9 cellular contexts compared by ENCODE assay signal in the genomic region with DNA sequence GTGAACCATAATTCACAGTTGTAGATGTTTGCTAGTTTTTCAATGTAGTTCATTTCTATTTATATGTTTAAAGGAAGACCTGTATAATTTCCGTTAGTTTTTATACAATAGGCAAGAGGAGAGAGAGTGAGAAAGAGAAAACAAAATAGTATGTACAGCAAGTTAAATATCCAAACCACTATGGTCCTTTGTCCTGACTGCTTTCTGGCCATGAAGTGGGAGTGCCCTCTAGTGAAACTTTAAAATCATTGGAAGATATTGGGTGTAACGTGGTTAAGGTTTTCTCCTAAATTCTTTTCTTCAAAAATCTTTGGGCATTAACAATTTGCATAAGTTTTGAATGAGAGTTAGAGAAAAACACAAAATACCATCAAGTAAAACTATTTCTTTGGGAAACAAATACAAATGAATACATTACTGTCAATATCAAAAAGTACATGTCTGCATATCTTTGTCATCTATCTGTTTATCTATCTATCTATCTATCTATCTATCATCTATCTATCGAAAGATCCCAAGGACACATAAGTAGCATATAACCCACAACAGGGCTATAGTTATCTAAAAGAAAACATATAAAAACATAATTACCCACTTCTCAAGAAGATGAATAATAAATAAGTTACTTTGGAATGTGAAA.
DNase-seq lines count a peak whose midpoint lies in the region; ATAC-seq and TF ChIP-seq lines count a peak whose summit lies in the region.
"Had no signal": no experiment of that assay in that cellular context is flagged by ENCODE, and none has a peak within 500 bp of the region (broad histone marks: within the 10 kb centered on the region; RNA-seq: fewer than 3 reads in every experiment).

No MANE protein-coding gene starts in this region.

- no peaks in the 10 kb centered on the region for H3K79me2 ChIP-seq in Karpas-422 (ENCODE audit: low read length)

- DNase-seq in DMS 273 treated with DMSO at 0.1 percent for 48 hours (lab: John Stamatoyannopoulos, UW) = peak; percentile 38
- peak; percentile 76 for DNase-seq in Karpas-422
- DNase-seq in RPMI8226 = peak; percentile 34
- peak; percentile 86 for DNase-seq in globus pallidus (ENCODE audit: low spot score)
- no peak for DNase-seq in thyroid gland
- no peak for DNase-seq in activated T-cell treated with anti-CD3 and anti-CD28 coated beads, Interleukin-2, amount 50 U/mL, for 4 hours
- DNase-seq in NCI-H187 (lab: John Stamatoyannopoulos, UW) = no peak

- 20 to 22% methylated on average over 3 of the region's 3 CpGs for WGBS in thyroid gland, 2 donors

- H3K9me2 ChIP-seq in Karpas-422 (replicated peaks; ENCODE audit: insufficient read depth, low read length) = no peaks in the 10 kb centered on the region

- H3K4me3 ChIP-seq in Karpas-422 (ENCODE audit: low read length) (no peak overlapping the region), thyroid gland (replicated peaks in 1 of 3) (no peak overlapping the region)

- no peaks in the 10 kb centered on the region for H3K36me3 Mint-ChIP-seq in activated T-cell treated with anti-CD3 and anti-CD28 coated beads, Interleukin-2, amount 50 U/mL, for 4 hours (ENCODE audit: insufficient read depth)

- H3K4me3 Mint-ChIP-seq in activated T-cell treated with anti-CD3 and anti-CD28 coated beads, Interleukin-2, amount 50 U/mL, for 4 hours = no peak overlapping the region

- no peak overlapping the region for H3K9ac ChIP-seq in Karpas-422 (ENCODE audit: low read length)

- peak in 4 of 6 experiments; percentile 26 to 76 (median 72) for TF ChIP-seq CTCF in thyroid gland (IDR thresholded peaks at IDR 0.05)

- H3K4me2 ChIP-seq in Karpas-422 (ENCODE audit: low read depth, low read length, poor library complexity, severe bottlenecking) = no peak overlapping the region

- no peak for TF ChIP-seq POLR2A in thyroid gland (IDR thresholded peaks at IDR 0.05)

- no peaks in the 10 kb centered on the region for H3K36me3 ChIP-seq in Karpas-422 (ENCODE audit: insufficient read depth, low read length)
- H3K36me3 ChIP-seq in thyroid gland = no peaks in the 10 kb centered on the region

- intact Hi-C loops in thyroid gland (cut with DNase I) = loop anchor here (10.0 kb wide), 1 partner anchor 534 kb away; no protein-coding TSS in a partner anchor

- no peaks in the 10 kb centered on the region for H3K9me3 Mint-ChIP-seq in activated T-cell treated with anti-CD3 and anti-CD28 coated beads, Interleukin-2, amount 50 U/mL, for 4 hours

- no peaks in the 10 kb centered on the region for H3K9me3 ChIP-seq in Karpas-422 (ENCODE audit: low read length)
- H3K9me3 ChIP-seq in thyroid gland = no peaks in the 10 kb centered on the region

- H3K4me1 Mint-ChIP-seq in activated T-cell treated with anti-CD3 and anti-CD28 coated beads, Interleukin-2, amount 50 U/mL, for 4 hours (ENCODE audit: low read depth) = no peaks in the 10 kb centered on the region

- H3K4me1 ChIP-seq in Karpas-422 (ENCODE audit: low read length) (peaks cover 36% of the 10 kb centered on the region), thyroid gland (no peaks in the 10 kb centered on the region)

- H3K27me3 Mint-ChIP-seq in activated T-cell treated with anti-CD3 and anti-CD28 coated beads, Interleukin-2, amount 50 U/mL, for 4 hours (ENCODE audit: low read depth) = peaks cover 6% of the 10 kb centered on the region

- no peaks in the 10 kb centered on the region for H3K27me3 ChIP-seq in Karpas-422 (ENCODE audit: low read length)
- H3K27me3 ChIP-seq in thyroid gland = peaks cover 4% of the 10 kb centered on the region

- H2AFZ ChIP-seq in Karpas-422 (ENCODE audit: low read length) = 0 out of 2 replicates have a peak overlapping the region, but pooled peaks have one; percentile 17

- H3K27ac ChIP-seq in Karpas-422 (ENCODE audit: low read length) (no peak overlapping the region), thyroid gland (no peak overlapping the region)
- H3K27ac ChIP-seq: epithelial cell of prostate had no signal

- H4K20me1 ChIP-seq in Karpas-422 (ENCODE audit: insufficient read depth, low read depth, low read length) = no peaks in the 10 kb centered on the region

- no peak for ATAC-seq in activated T-cell treated with anti-CD3 and anti-CD28 coated beads, Interleukin-2, amount 50 U/mL, for 4 hours
- no peak for ATAC-seq in HG03045 (IDR thresholded peaks at IDR 0.05; ENCODE audit: unreplicated experiment)

Comparison
In these comparisons a context has a peak if more than half of its experiments do, and no peak if none do; other contexts are left out.
1. DNase-seq: peak in DMS 273 treated with DMSO at 0.1 percent for 48 hours (single experiment), Karpas-422 (single experiment), RPMI8226 (single experiment) and globus pallidus (single experiment); none in thyroid gland (0 of 2), activated T-cell treated with anti-CD3 and anti-CD28 coated beads, Interleukin-2, amount 50 U/mL, for 4 hours (single experiment) and NCI-H187 (0 of 2).